In the genomic region with DNA sequence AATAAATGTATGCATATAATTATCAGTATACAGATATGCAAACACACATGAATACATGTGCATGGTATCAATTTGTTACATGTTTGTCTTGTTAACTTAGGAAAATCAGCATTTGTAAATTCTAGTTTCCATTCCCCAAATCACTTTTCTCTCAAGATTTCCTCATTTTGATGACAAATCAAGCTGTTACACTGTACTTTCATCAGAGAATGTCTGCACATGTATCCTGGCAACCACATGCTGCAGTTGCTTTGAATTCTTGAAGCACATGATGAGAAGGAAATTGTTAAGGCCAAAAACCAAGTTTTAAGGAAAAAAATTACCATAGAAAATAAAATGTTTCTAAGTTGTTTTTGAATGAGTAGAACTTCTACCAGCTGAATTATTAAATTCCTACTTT, we compare ENCODE assay signal across 33 cellular contexts.
DNase-seq lines count a peak whose midpoint lies in the region; ATAC-seq and TF ChIP-seq lines count a peak whose summit lies in the region.
"Had no signal": no experiment of that assay in that cellular context is flagged by ENCODE, and none has a peak within 500 bp of the region (broad histone marks: within the 10 kb centered on the region; RNA-seq: fewer than 3 reads in every experiment).

No MANE protein-coding gene starts in this region.

- H3K4me3 ChIP-seq in AG04449 (ENCODE audit: low read depth, low read length) = no peak overlapping the region
- no peak overlapping the region for H3K4me3 ChIP-seq in cardiac fibroblast (replicated peaks in 1 of 2; ENCODE audit: low read depth in 2 of 2, low read length in 2 of 2)
- H3K4me3 ChIP-seq: body of pancreas, GM12878, lower lobe of right lung, mucosa of descending colon, stomach, tibial nerve had no signal

- H3K9me3 Mint-ChIP-seq in natural killer cell treated with Interleukin-12 subunit alpha and Interleukin-12 subunit beta and Interleukin-15 and Interleukin-18, amount 100 ng/mL, for 72 hours = peaks cover 19% of the 10 kb centered on the region

- CTCF ChIA-PET in AG04449 (lab: Yijun Ruan, JAX) = no interaction called here

- DNase-seq in AG04449 (ENCODE audit: low read depth, low spot score) = peak; percentile 14
- DNase-seq in NCI-H69 (lab: John Stamatoyannopoulos, UW) = peak; percentile 26
- DNase-seq in cardiac fibroblast (ENCODE audit: low read depth in 2 of 2) = peak; percentile 47 to 78
- DNase-seq in inferior parietal cortex (ENCODE audit: extremely low spot score) = peak; percentile 32
- no peak for DNase-seq in natural killer cell treated with Interleukin-12 subunit alpha and Interleukin-12 subunit beta and Interleukin-15 and Interleukin-18, amount 100 ng/mL, for 72 hours (ENCODE audit: low spot score)
- DNase-seq in AG20443 (ENCODE audit: low spot score) = no peak
- DNase-seq in activated CD8-positive, alpha-beta memory T cell treated with anti-CD3 and anti-CD28 coated beads for 24 hours = no peak
- DNase-seq in SKM-1 (lab: John Stamatoyannopoulos, UW; ENCODE audit: unreplicated experiment) = no peak
- DNase-seq: 8988T; activated CD4-positive, CD25-positive, alpha-beta regulatory T cell; activated CD8-positive, alpha-beta T cell treated with anti-CD3 and anti-CD28 coated beads for 36 hours; activated effector memory CD4-positive, alpha-beta T cell treated with anti-CD3 and anti-CD28 coated beads, Interleukin-2, amount 50 U/mL, for 16 hours; activated naive CD8-positive, alpha-beta T cell treated with anti-CD3 and anti-CD28 coated beads, Interleukin-2, amount 10 ng/mL, durations not matched to agents 7 days and 5 days; activated T-cell treated with anti-CD3 and anti-CD28 coated beads for 4 hours; body of pancreas; C1 segment of cervical spinal cord; Caco-2; effector memory CD4-positive, alpha-beta T cell; kidney; lower lobe of right lung; mucosa of descending colon; NCI-H2081 treated with DMSO at 0.1 percent for 48 hours; NCI-H345; PC-3; Right ventricle myocardium superior; stimulated activated CD8-positive, alpha-beta memory T cell treated with anti-CD3 and anti-CD28 coated beads, Interleukin-4, amount 100 ng/mL, for 48 hours; stomach; SW 1271; T1000 had no signal

- no peaks in the 10 kb centered on the region for H3K27me3 Mint-ChIP-seq in natural killer cell treated with Interleukin-12 subunit alpha and Interleukin-12 subunit beta and Interleukin-15 and Interleukin-18, amount 100 ng/mL, for 72 hours
- H3K27me3 Mint-ChIP-seq: activated CD8-positive, alpha-beta T cell treated with anti-CD3 and anti-CD28 coated beads for 36 hours; activated naive CD8-positive, alpha-beta T cell treated with anti-CD3 and anti-CD28 coated beads, Interleukin-2, amount 10 ng/mL, durations not matched to agents 7 days and 5 days; progenitor cell of endocrine pancreas had no signal

- no peak for ATAC-seq in natural killer cell treated with Interleukin-12 subunit alpha and Interleukin-12 subunit beta and Interleukin-15 and Interleukin-18, amount 100 ng/mL, for 72 hours
- ATAC-seq: activated CD8-positive, alpha-beta T cell treated with anti-CD3 and anti-CD28 coated beads for 36 hours; body of pancreas; GM12878; HCT116; lower lobe of right lung; mucosa of descending colon; PC-3 had no signal

- no peak for TF ChIP-seq CTCF in AG04449 (IDR thresholded peaks at IDR 0.05; ENCODE audit: insufficient read depth, low read length, missing control alignments)
- no peak for TF ChIP-seq CTCF in cardiac fibroblast (IDR thresholded peaks at IDR 0.05; ENCODE audit: low read depth, low read length)

- peaks cover 8% of the 10 kb centered on the region for H3K36me3 Mint-ChIP-seq in natural killer cell treated with Interleukin-12 subunit alpha and Interleukin-12 subunit beta and Interleukin-15 and Interleukin-18, amount 100 ng/mL, for 72 hours
- H3K36me3 Mint-ChIP-seq: activated naive CD8-positive, alpha-beta T cell treated with anti-CD3 and anti-CD28 coated beads, Interleukin-2, amount 10 ng/mL, durations not matched to agents 7 days and 5 days had no signal

- no peak overlapping the region for H3K27ac Mint-ChIP-seq in natural killer cell treated with Interleukin-12 subunit alpha and Interleukin-12 subunit beta and Interleukin-15 and Interleukin-18, amount 100 ng/mL, for 72 hours
- H3K27ac Mint-ChIP-seq: activated CD8-positive, alpha-beta T cell treated with anti-CD3 and anti-CD28 coated beads for 36 hours; activated naive CD8-positive, alpha-beta T cell treated with anti-CD3 and anti-CD28 coated beads, Interleukin-2, amount 10 ng/mL, durations not matched to agents 7 days and 5 days; progenitor cell of endocrine pancreas had no signal

- POLR2A ChIA-PET in AG04449 (lab: Yijun Ruan, JAX) = no interaction called here

- no peaks in the 10 kb centered on the region for H3K4me1 Mint-ChIP-seq in natural killer cell treated with Interleukin-12 subunit alpha and Interleukin-12 subunit beta and Interleukin-15 and Interleukin-18, amount 100 ng/mL, for 72 hours (ENCODE audit: low read depth in 2 of 2)
- H3K4me1 Mint-ChIP-seq: activated naive CD8-positive, alpha-beta T cell treated with anti-CD3 and anti-CD28 coated beads, Interleukin-2, amount 10 ng/mL, durations not matched to agents 7 days and 5 days had no signal

- no peak overlapping the region for H3K4me3 Mint-ChIP-seq in natural killer cell treated with Interleukin-12 subunit alpha and Interleukin-12 subunit beta and Interleukin-15 and Interleukin-18, amount 100 ng/mL, for 72 hours
- H3K4me3 Mint-ChIP-seq: activated CD8-positive, alpha-beta T cell treated with anti-CD3 and anti-CD28 coated beads for 36 hours; activated naive CD8-positive, alpha-beta T cell treated with anti-CD3 and anti-CD28 coated beads, Interleukin-2, amount 10 ng/mL, durations not matched to agents 7 days and 5 days had no signal

Comparison
In these comparisons a context has a peak if more than half of its experiments do, and no peak if none do; other contexts are left out.
1. DNase-seq: peak in AG04449 (single experiment), NCI-H69 (single experiment), cardiac fibroblast (2 of 2) and inferior parietal cortex (single experiment); none in natural killer cell treated with Interleukin-12 subunit alpha and Interleukin-12 subunit beta and Interleukin-15 and Interleukin-18, amount 100 ng/mL, for 72 hours (single experiment), AG20443 (single experiment), activated CD8-positive, alpha-beta memory T cell treated with anti-CD3 and anti-CD28 coated beads for 24 hours (single experiment) and SKM-1 (single experiment).